In the genomic region with DNA sequence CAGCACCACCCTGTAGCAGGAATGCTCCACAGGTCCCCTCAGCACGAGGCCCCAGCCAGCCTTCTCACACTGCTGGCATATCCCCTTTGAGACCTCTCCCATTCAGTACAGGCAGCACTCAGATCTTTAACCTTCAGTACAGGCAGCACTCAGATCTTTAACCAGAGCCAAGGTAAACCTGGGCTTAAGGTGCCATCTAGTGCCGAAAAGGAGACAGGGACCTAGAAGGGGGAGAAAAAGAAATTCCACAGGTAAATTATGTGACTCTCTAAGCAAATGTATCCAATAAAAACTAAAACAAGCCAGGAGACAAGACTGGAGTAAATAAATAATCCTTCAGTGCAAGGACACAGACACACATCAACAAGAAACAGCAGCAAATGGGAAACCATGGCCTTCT, we compare ENCODE assay signal across 1 cellular context.
TF ChIP-seq lines count a peak whose summit lies in the region.

No MANE protein-coding gene starts in this region.

TF ChIP-seq in GM23338, 12 proteins besides CTCF, POLR2A, EP300 and RAD21 (continued from another document):
- TF ChIP-seq, protein P1, sequence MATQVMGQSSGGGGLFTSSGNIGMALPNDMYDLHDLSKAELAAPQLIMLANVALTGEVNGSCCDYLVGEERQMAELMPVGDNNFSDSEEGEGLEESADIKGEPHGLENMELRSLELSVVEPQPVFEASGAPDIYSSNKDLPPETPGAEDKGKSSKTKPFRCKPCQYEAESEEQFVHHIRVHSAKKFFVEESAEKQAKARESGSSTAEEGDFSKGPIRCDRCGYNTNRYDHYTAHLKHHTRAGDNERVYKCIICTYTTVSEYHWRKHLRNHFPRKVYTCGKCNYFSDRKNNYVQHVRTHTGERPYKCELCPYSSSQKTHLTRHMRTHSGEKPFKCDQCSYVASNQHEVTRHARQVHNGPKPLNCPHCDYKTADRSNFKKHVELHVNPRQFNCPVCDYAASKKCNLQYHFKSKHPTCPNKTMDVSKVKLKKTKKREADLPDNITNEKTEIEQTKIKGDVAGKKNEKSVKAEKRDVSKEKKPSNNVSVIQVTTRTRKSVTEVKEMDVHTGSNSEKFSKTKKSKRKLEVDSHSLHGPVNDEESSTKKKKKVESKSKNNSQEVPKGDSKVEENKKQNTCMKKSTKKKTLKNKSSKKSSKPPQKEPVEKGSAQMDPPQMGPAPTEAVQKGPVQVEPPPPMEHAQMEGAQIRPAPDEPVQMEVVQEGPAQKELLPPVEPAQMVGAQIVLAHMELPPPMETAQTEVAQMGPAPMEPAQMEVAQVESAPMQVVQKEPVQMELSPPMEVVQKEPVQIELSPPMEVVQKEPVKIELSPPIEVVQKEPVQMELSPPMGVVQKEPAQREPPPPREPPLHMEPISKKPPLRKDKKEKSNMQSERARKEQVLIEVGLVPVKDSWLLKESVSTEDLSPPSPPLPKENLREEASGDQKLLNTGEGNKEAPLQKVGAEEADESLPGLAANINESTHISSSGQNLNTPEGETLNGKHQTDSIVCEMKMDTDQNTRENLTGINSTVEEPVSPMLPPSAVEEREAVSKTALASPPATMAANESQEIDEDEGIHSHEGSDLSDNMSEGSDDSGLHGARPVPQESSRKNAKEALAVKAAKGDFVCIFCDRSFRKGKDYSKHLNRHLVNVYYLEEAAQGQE (IDR thresholded peaks at IDR 0.05; ENCODE audit: unreplicated experiment) = no peak
- TF ChIP-seq, protein P2, sequence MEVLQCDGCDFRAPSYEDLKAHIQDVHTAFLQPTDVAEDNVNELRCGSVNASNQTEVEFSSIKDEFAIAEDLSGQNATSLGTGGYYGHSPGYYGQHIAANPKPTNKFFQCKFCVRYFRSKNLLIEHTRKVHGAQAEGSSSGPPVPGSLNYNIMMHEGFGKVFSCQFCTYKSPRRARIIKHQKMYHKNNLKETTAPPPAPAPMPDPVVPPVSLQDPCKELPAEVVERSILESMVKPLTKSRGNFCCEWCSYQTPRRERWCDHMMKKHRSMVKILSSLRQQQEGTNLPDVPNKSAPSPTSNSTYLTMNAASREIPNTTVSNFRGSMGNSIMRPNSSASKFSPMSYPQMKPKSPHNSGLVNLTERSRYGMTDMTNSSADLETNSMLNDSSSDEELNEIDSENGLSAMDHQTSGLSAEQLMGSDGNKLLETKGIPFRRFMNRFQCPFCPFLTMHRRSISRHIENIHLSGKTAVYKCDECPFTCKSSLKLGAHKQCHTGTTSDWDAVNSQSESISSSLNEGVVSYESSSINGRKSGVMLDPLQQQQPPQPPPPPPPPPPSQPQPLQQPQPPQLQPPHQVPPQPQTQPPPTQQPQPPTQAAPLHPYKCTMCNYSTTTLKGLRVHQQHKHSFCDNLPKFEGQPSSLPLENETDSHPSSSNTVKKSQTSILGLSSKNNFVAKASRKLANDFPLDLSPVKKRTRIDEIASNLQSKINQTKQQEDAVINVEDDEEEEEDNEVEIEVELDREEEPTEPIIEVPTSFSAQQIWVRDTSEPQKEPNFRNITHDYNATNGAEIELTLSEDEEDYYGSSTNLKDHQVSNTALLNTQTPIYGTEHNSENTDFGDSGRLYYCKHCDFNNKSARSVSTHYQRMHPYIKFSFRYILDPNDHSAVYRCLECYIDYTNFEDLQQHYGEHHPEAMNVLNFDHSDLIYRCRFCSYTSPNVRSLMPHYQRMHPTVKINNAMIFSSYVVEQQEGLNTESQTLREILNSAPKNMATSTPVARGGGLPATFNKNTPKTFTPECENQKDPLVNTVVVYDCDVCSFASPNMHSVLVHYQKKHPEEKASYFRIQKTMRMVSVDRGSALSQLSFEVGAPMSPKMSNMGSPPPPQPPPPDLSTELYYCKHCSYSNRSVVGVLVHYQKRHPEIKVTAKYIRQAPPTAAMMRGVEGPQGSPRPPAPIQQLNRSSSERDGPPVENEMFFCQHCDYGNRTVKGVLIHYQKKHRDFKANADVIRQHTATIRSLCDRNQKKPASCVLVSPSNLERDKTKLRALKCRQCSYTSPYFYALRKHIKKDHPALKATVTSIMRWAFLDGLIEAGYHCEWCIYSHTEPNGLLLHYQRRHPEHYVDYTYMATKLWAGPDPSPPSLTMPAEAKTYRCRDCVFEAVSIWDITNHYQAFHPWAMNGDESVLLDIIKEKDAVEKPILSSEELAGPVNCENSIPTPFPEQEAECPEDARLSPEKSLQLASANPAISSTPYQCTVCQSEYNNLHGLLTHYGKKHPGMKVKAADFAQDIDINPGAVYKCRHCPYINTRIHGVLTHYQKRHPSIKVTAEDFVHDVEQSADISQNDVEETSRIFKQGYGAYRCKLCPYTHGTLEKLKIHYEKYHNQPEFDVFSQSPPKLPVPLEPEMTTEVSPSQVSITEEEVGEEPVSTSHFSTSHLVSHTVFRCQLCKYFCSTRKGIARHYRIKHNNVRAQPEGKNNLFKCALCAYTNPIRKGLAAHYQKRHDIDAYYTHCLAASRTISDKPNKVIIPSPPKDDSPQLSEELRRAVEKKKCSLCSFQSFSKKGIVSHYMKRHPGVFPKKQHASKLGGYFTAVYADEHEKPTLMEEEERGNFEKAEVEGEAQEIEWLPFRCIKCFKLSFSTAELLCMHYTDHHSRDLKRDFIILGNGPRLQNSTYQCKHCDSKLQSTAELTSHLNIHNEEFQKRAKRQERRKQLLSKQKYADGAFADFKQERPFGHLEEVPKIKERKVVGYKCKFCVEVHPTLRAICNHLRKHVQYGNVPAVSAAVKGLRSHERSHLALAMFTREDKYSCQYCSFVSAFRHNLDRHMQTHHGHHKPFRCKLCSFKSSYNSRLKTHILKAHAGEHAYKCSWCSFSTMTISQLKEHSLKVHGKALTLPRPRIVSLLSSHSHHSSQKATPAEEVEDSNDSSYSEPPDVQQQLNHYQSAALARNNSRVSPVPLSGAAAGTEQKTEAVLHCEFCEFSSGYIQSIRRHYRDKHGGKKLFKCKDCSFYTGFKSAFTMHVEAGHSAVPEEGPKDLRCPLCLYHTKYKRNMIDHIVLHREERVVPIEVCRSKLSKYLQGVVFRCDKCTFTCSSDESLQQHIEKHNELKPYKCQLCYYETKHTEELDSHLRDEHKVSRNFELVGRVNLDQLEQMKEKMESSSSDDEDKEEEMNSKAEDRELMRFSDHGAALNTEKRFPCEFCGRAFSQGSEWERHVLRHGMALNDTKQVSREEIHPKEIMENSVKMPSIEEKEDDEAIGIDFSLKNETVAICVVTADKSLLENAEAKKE (CRISPR knock-in tag; IDR thresholded peaks at IDR 0.05) = no peak
- TF ChIP-seq, protein P3, sequence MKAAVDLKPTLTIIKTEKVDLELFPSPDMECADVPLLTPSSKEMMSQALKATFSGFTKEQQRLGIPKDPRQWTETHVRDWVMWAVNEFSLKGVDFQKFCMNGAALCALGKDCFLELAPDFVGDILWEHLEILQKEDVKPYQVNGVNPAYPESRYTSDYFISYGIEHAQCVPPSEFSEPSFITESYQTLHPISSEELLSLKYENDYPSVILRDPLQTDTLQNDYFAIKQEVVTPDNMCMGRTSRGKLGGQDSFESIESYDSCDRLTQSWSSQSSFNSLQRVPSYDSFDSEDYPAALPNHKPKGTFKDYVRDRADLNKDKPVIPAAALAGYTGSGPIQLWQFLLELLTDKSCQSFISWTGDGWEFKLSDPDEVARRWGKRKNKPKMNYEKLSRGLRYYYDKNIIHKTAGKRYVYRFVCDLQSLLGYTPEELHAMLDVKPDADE (IDR thresholded peaks at IDR 0.05) = no peak
- TF ChIP-seq STAT1 (IDR thresholded peaks at IDR 0.05; ENCODE audit: unreplicated experiment) = no peak
- no peak for TF ChIP-seq POLR2AphosphoS5 (IDR thresholded peaks at IDR 0.05; ENCODE audit: low read depth)
- no peak for TF ChIP-seq JUNB (IDR thresholded peaks at IDR 0.05; ENCODE audit: unreplicated experiment)
- TF ChIP-seq CREB1 (CRISPR knock-in tag; IDR thresholded peaks at IDR 0.05; ENCODE audit: low read depth) = no peak
- no peak for TF ChIP-seq EZH2phosphoT487 (IDR thresholded peaks at IDR 0.05; ENCODE audit: unreplicated experiment)
- no peak for TF ChIP-seq NANOG (IDR thresholded peaks at IDR 0.05; ENCODE audit: borderline replicate concordance)
- no peak for TF ChIP-seq EZH2 (IDR thresholded peaks at IDR 0.05; ENCODE audit: low read depth, unreplicated experiment)
- TF ChIP-seq ZNF114 (CRISPR knock-in tag; IDR thresholded peaks at IDR 0.05) = no peak
